2 cellular contexts compared by ENCODE assay signal in genomic region chrX:133365886-133366611, GRCh38.
TF ChIP-seq lines count a peak whose summit lies in the region.

No MANE protein-coding gene starts in this region.

TF ChIP-seq in A549, 52 proteins besides CTCF, POLR2A, EP300 and RAD21:
- TF ChIP-seq CEBPB (IDR thresholded peaks at IDR 0.05) (no peak), ZFP36 (IDR thresholded peaks at IDR 0.05; ENCODE audit: borderline replicate concordance, partially characterized antibody) (no peak), EHMT2 (IDR thresholded peaks at IDR 0.05; ENCODE audit: low read depth) (no peak)

TF ChIP-seq in SK-N-SH, 30 proteins besides CTCF, POLR2A, EP300 and RAD21:
- no peak for TF ChIP-seq YY1 (IDR thresholded peaks at IDR 0.05; ENCODE audit: low read depth)
- TF ChIP-seq GABPA (IDR thresholded peaks at IDR 0.05; ENCODE audit: low read depth): no peak
- TF ChIP-seq ELF1 (IDR thresholded peaks at IDR 0.05): no peak
- TF ChIP-seq POLR2AphosphoS5 (IDR thresholded peaks at IDR 0.05; ENCODE audit: low read depth, low read length): no peak
